23 cellular contexts compared by ENCODE assay signal in the genomic region with DNA sequence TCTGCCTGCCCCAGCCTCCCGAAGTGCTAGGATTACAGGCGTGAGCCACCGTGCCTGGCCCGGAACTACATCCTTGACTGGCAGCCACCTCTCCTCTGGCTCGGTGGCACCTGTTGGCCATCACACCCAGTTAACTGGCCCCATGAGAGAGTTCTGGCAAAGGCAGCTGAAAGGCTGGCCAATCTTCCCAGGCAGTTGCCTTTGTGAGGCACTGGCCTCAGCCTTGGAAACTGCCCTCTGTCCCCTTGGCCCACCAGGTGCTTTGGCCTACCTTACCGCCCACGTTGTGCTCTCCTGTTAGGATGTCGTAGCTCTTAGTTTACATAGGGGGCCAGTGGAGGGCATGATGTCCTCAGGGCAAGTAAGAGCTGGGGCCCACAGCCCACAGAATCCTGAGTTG. TPM values are rescaled to one million over a fixed set of nuclear protein-coding genes. Genes with fewer than 3 reads are reported as not detected.
"Had no signal": no experiment of that assay in that cellular context is flagged by ENCODE, and none has a peak within 500 bp of the region (broad histone marks: within the 10 kb centered on the region; RNA-seq: fewer than 3 reads in every experiment).

No MANE protein-coding gene starts in this region.

- H3K4me3 Mint-ChIP-seq: activated CD4-positive, alpha-beta memory T cell treated with anti-CD3 and anti-CD28 coated beads for 36 hours; activated CD4-positive, alpha-beta T cell treated with anti-CD3 and anti-CD28 coated beads for 36 hours; activated T-helper 1 cell treated with anti-CD3 and anti-CD28 coated beads, Interleukin-12 subunit alpha, Interleukin-12 subunit beta, Interleukin-2, Interleukin-4 antibody, amounts not matched to agents 30 ng/mL and 10 ng/mL and 1 ng/mL, durations not matched to agents 14 hours and 24 hours and 36 hours; central memory CD8-positive, alpha-beta T cell; nephron progenitor cell; stimulated activated memory B cell treated with anti-CD40 and anti-IgM and Interleukin-4, amounts not matched to agents 10 μg/mL and 1 μg/mL and 100 μg/mL, for 72 hours had no signal

- H3K36me3 Mint-ChIP-seq: activated CD4-positive, alpha-beta memory T cell treated with anti-CD3 and anti-CD28 coated beads for 36 hours; stimulated activated memory B cell treated with anti-CD40 and anti-IgM and Interleukin-4, amounts not matched to agents 10 μg/mL and 1 μg/mL and 100 μg/mL, for 72 hours had no signal

- H3K27ac Mint-ChIP-seq: activated CD4-positive, alpha-beta memory T cell treated with anti-CD3 and anti-CD28 coated beads for 36 hours; activated CD4-positive, alpha-beta T cell treated with anti-CD3 and anti-CD28 coated beads for 36 hours; activated T-helper 1 cell treated with anti-CD3 and anti-CD28 coated beads, Interleukin-12 subunit alpha, Interleukin-12 subunit beta, Interleukin-2, Interleukin-4 antibody, amounts not matched to agents 30 ng/mL and 10 ng/mL and 1 ng/mL, durations not matched to agents 14 hours and 24 hours and 36 hours; nephron progenitor cell; stimulated activated memory B cell treated with anti-CD40 and anti-IgM and Interleukin-4, amounts not matched to agents 10 μg/mL and 1 μg/mL and 100 μg/mL, for 72 hours had no signal

- H3K27me3 ChIP-seq: foreskin keratinocyte, ovary had no signal

- H3K27ac ChIP-seq: coronary artery, foreskin keratinocyte, ovary, spleen had no signal

- ATAC-seq: activated CD4-positive, alpha-beta T cell treated with anti-CD3 and anti-CD28 coated beads for 36 hours; left colon; sciatic nerve; stimulated activated memory B cell treated with anti-CD40 and anti-IgM and Interleukin-4, amounts not matched to agents 10 μg/mL and 1 μg/mL and 100 μg/mL, for 72 hours had no signal

- H3K4me3 ChIP-seq: coronary artery, lung, ovary, spleen had no signal

- DNase-seq: activated CD4-positive, alpha-beta memory T cell treated with anti-CD3 and anti-CD28 coated beads for 36 hours; activated CD4-positive, alpha-beta T cell treated with anti-CD3 and anti-CD28 coated beads for 36 hours; activated naive CD4-positive, alpha-beta T cell treated with Interleukin-2 at 50 U/mL for 16 hours; activated T-cell treated with anti-CD3 and anti-CD28 coated beads for 4 hours; aorta; glutamatergic neuron; left colon; midbrain; nephron progenitor cell; ovary; spleen; stimulated activated CD4-positive, alpha-beta T cell treated with anti-CD3 and anti-CD28 coated beads, Interleukin-4, amount 100 ng/mL, for 4 hours; T-helper 2 cell had no signal

- H3K36me3 ChIP-seq: ovary, spleen had no signal

- H3K9me3 Mint-ChIP-seq: activated CD4-positive, alpha-beta memory T cell treated with anti-CD3 and anti-CD28 coated beads for 36 hours; activated T-helper 1 cell treated with anti-CD3 and anti-CD28 coated beads, Interleukin-12 subunit alpha, Interleukin-12 subunit beta, Interleukin-2, Interleukin-4 antibody, amounts not matched to agents 30 ng/mL and 10 ng/mL and 1 ng/mL, durations not matched to agents 14 hours and 24 hours and 36 hours; central memory CD8-positive, alpha-beta T cell; nephron progenitor cell; stimulated activated memory B cell treated with anti-CD40 and anti-IgM and Interleukin-4, amounts not matched to agents 10 μg/mL and 1 μg/mL and 100 μg/mL, for 72 hours had no signal

- H3K27me3 Mint-ChIP-seq: stimulated activated memory B cell treated with anti-CD40 and anti-IgM and Interleukin-4, amounts not matched to agents 10 μg/mL and 1 μg/mL and 100 μg/mL, for 72 hours had no signal

- H3K9me3 ChIP-seq: ovary, spleen had no signal

RNA-seq across cellular contexts. Expression of a gene that starts 18.2 kb away (rescaled TPM):
- total RNA-seq: activated CD4-positive, alpha-beta memory T cell treated with anti-CD3 and anti-CD28 coated beads for 36 hours; activated CD4-positive, alpha-beta T cell treated with anti-CD3 and anti-CD28 coated beads for 36 hours; activated T-helper 1 cell treated with anti-CD3 and anti-CD28 coated beads, Interleukin-12 subunit alpha, Interleukin-12 subunit beta, Interleukin-2, Interleukin-4 antibody, amounts not matched to agents 30 ng/mL and 10 ng/mL and 1 ng/mL, durations not matched to agents 14 hours and 24 hours and 36 hours; aorta; epithelial cell of proximal tubule; fibroblast of lung; foreskin keratinocyte; left colon; lung; ovary; sciatic nerve; spleen; urinary bladder had no signal
- polyA plus RNA-seq: aorta, fibroblast of lung, foreskin keratinocyte, lung, ovary, spleen, urinary bladder had no signal
